16 cellular contexts compared by ENCODE assay signal in genomic region chr6:139151425-139152087, GRCh38. TPM values are rescaled to one million over a fixed set of nuclear protein-coding genes. Genes with fewer than 3 reads are reported as not detected.
DNase-seq lines count a peak whose midpoint lies in the region; ATAC-seq, FAIRE-seq and TF ChIP-seq lines count a peak whose summit lies in the region.
"Had no signal": no experiment of that assay in that cellular context is flagged by ENCODE, and none has a peak within 500 bp of the region (broad histone marks: within the 10 kb centered on the region; RNA-seq: fewer than 3 reads in every experiment).

No MANE protein-coding gene starts in this region.

- H3K79me2 ChIP-seq in keratinocyte (ENCODE audit: control insufficient read depth, insufficient read depth, low read length), result peaks cover 63% of the 10 kb centered on the region

- H3K4me3 ChIP-seq in keratinocyte (ENCODE audit: control insufficient read depth in 2 of 3, extremely low read depth in 1 of 3, insufficient read depth in 2 of 3, low read depth in 1 of 3, low read length in 3 of 3) (peak overlapping the region in 2 of 3 experiments; percentile 38 to 50), suprapubic skin (no peak overlapping the region)
- H3K4me3 ChIP-seq: ascending aorta, tibial nerve had no signal

- H3K27me3 ChIP-seq in keratinocyte (ENCODE audit: control insufficient read depth, extremely low read depth, insufficient read depth, low read length), result no peaks in the 10 kb centered on the region
- H3K27me3 ChIP-seq in suprapubic skin, result no peaks in the 10 kb centered on the region
- H3K27me3 ChIP-seq: ascending aorta, tibial nerve had no signal

- H3K27ac ChIP-seq in keratinocyte (ENCODE audit: control insufficient read depth, insufficient read depth, low read length) (peak overlapping the region; percentile 72), suprapubic skin (peak overlapping the region; percentile 18)
- H3K27ac ChIP-seq: ascending aorta, tibial nerve had no signal

- dilution Hi-C loops in keratinocyte (cut with MboI; ENCODE audit: extremely low pct_ligation_motif_present, low sequenced_read_pairs), result no loop called here

- H3K36me3 Mint-ChIP-seq in activated T-cell treated with anti-CD3 and anti-CD28 coated beads, Interleukin-2, amount 50 U/mL, for 4 hours (ENCODE audit: insufficient read depth), result peaks cover 16% of the 10 kb centered on the region
- H3K36me3 Mint-ChIP-seq in activated T-helper 17 cell treated with anti-CD3 and anti-CD28 coated beads, Interleukin-2, amount 50 U/mL, for 72 hours (ENCODE audit: low read depth), result peaks cover 78% of the 10 kb centered on the region

- TF ChIP-seq POLR2A in suprapubic skin (IDR thresholded peaks at IDR 0.05), result no peak

- peaks cover 87% of the 10 kb centered on the region for H3K4me1 Mint-ChIP-seq in activated T-cell treated with anti-CD3 and anti-CD28 coated beads, Interleukin-2, amount 50 U/mL, for 4 hours (ENCODE audit: low read depth)
- peaks cover 73% of the 10 kb centered on the region for H3K4me1 Mint-ChIP-seq in activated T-helper 17 cell treated with anti-CD3 and anti-CD28 coated beads, Interleukin-2, amount 50 U/mL, for 72 hours

- TF ChIP-seq CTCF in keratinocyte (optimal IDR thresholded peaks at IDR 0.05 in 1 of 3, IDR thresholded peaks at IDR 0.05 in 1 of 3, conservative IDR thresholded peaks at IDR 0.05 in 1 of 3; ENCODE audit: extremely low read depth in 1 of 3, insufficient read depth in 2 of 3, low read length in 3 of 3) (no peak), suprapubic skin (IDR thresholded peaks at IDR 0.05) (no peak)

- H4K20me1 ChIP-seq in keratinocyte (ENCODE audit: control insufficient read depth, extremely low read depth, insufficient read depth, low read length), result no peaks in the 10 kb centered on the region

- no peak for TF ChIP-seq EP300 in suprapubic skin (IDR thresholded peaks at IDR 0.05)

- H3K9me3 ChIP-seq in keratinocyte (ENCODE audit: control insufficient read depth, low read depth, low read length) (no peaks in the 10 kb centered on the region), suprapubic skin (no peaks in the 10 kb centered on the region)
- H3K9me3 ChIP-seq: ascending aorta, tibial nerve had no signal

- H3K27ac Mint-ChIP-seq in activated T-helper 17 cell treated with anti-CD3 and anti-CD28 coated beads, Interleukin-2, amount 50 U/mL, for 72 hours, result peak overlapping the region; percentile 97
- H3K27ac Mint-ChIP-seq: dendritic cell treated with granulocyte-macrophage colony-stimulating factor and Interleukin-4, amounts not matched to agents 40 ng/mL and 50 ng/mL, for 4 days had no signal

- peak overlapping the region; percentile 80 for H3K4me3 Mint-ChIP-seq in activated T-cell treated with anti-CD3 and anti-CD28 coated beads, Interleukin-2, amount 50 U/mL, for 4 hours
- H3K4me3 Mint-ChIP-seq in activated T-helper 17 cell treated with anti-CD3 and anti-CD28 coated beads, Interleukin-2, amount 50 U/mL, for 72 hours, result peak overlapping the region; percentile 97
- H3K4me3 Mint-ChIP-seq: dendritic cell treated with granulocyte-macrophage colony-stimulating factor and Interleukin-4, amounts not matched to agents 40 ng/mL and 50 ng/mL, for 4 days had no signal

- 73% methylated on average over 6 of the region's 6 CpGs for WGBS in suprapubic skin

- no peaks in the 10 kb centered on the region for H3K27me3 Mint-ChIP-seq in activated T-cell treated with anti-CD3 and anti-CD28 coated beads, Interleukin-2, amount 50 U/mL, for 4 hours (ENCODE audit: low read depth)
- H3K27me3 Mint-ChIP-seq in activated T-helper 17 cell treated with anti-CD3 and anti-CD28 coated beads, Interleukin-2, amount 50 U/mL, for 72 hours, result no peaks in the 10 kb centered on the region
- H3K27me3 Mint-ChIP-seq: dendritic cell treated with granulocyte-macrophage colony-stimulating factor and Interleukin-4, amounts not matched to agents 40 ng/mL and 50 ng/mL, for 4 days had no signal

- peak in 1 of 2 donors; percentile 1 for ATAC-seq in activated T-cell treated with anti-CD3 and anti-CD28 coated beads, Interleukin-2, amount 50 U/mL, for 4 hours
- no peak for ATAC-seq in activated T-helper 17 cell treated with anti-CD3 and anti-CD28 coated beads, Interleukin-2, amount 50 U/mL, for 72 hours (replicated peaks)
- ATAC-seq: left colon had no signal

- H3K9ac ChIP-seq in keratinocyte (ENCODE audit: control insufficient read depth, extremely low read depth, insufficient read depth, low read length), result peak overlapping the region; percentile 62

- no peak for DNase-seq in activated T-cell treated with anti-CD3 and anti-CD28 coated beads, Interleukin-2, amount 50 U/mL, for 4 hours
- DNase-seq in activated T-cell treated with anti-CD3 and anti-CD28 coated beads for 4 hours (no peak), keratinocyte (ENCODE audit: low read depth, low spot score) (no peak), suprapubic skin (ENCODE audit: low spot score in 2 of 2) (no peak), NCI-H1105 (lab: John Stamatoyannopoulos, UW) (no peak), HCEC 1CT (no peak), dermis blood vessel endothelial cell (no peak)
- DNase-seq: hippocampal formation, KG1, left colon, NCI-H226, OCI-M1 had no signal

- H2AFZ ChIP-seq in keratinocyte (ENCODE audit: control insufficient read depth, low read length), result no peak overlapping the region

- H3K36me3 ChIP-seq in keratinocyte (ENCODE audit: control insufficient read depth in 2 of 2, extremely low read depth in 1 of 2, insufficient read depth in 2 of 2, low read length in 2 of 2) (no peaks in the 10 kb centered on the region), suprapubic skin (no peaks in the 10 kb centered on the region)
- H3K36me3 ChIP-seq: ascending aorta had no signal

- peak; percentile 23 for FAIRE-seq in keratinocyte (lab: Jason Lieb, UNC)

- peaks cover 3% of the 10 kb centered on the region for H3K9me3 Mint-ChIP-seq in activated T-cell treated with anti-CD3 and anti-CD28 coated beads, Interleukin-2, amount 50 U/mL, for 4 hours
- no peaks in the 10 kb centered on the region for H3K9me3 Mint-ChIP-seq in activated T-helper 17 cell treated with anti-CD3 and anti-CD28 coated beads, Interleukin-2, amount 50 U/mL, for 72 hours
- H3K9me3 Mint-ChIP-seq: dendritic cell treated with granulocyte-macrophage colony-stimulating factor and Interleukin-4, amounts not matched to agents 40 ng/mL and 50 ng/mL, for 4 days had no signal

- H3K9me1 ChIP-seq in keratinocyte (ENCODE audit: control insufficient read depth, extremely low read depth, insufficient read depth, low read length), result no peaks in the 10 kb centered on the region

- peak overlapping the region; percentile 82 for H3K4me2 ChIP-seq in keratinocyte (ENCODE audit: control insufficient read depth, extremely low read depth, insufficient read depth, low read depth, low read length)

- peaks cover 63% of the 10 kb centered on the region for H3K4me1 ChIP-seq in keratinocyte (ENCODE audit: control insufficient read depth, extremely low read depth, insufficient read depth, low read length)
- H3K4me1 ChIP-seq in suprapubic skin, result peaks cover 91% of the 10 kb centered on the region

RNA-seq across cellular contexts. Expression of gene HECA, which starts 16.7 kb away (rescaled TPM):
- 10 to 100 TPM; 54.4 to 65.7 (median 57.5) TPM for total RNA-seq in activated T-cell treated with anti-CD3 and anti-CD28 coated beads, Interleukin-2, amount 50 U/mL, for 4 hours
- total RNA-seq in activated T-helper 17 cell treated with anti-CD3 and anti-CD28 coated beads, Interleukin-2, amount 50 U/mL, for 72 hours, result 10 to 100 TPM; 67.0 to 85.7 TPM
- 7.7 to 12.3 TPM (median 9.2 TPM) in 3 replicates for polyA plus RNA-seq in keratinocyte
- polyA plus RNA-seq in keratinocyte (2011; ENCODE audit: low read depth), result 15.9 TPM
- 8.4 and 11.9 TPM in 2 replicates for polyA plus RNA-seq in keratinocyte (2011; cell fraction: cytosol; rRNA removed)
- polyA plus RNA-seq in keratinocyte (2011; cell fraction: nucleus; rRNA removed), result 8.1 and 11.3 TPM in 2 replicates
- polyA plus RNA-seq in keratinocyte (2012; ENCODE audit: low replicate concordance), result 7.6 and 24.8 TPM in 2 replicates
- 7.8 to 18.1 TPM (median 16.3 TPM) in 3 replicates for polyA minus RNA-seq in keratinocyte
- polyA minus RNA-seq in keratinocyte (2011; cell fraction: cytosol; rRNA and poly(A)+ RNA removed), result 16.5 TPM
- 9.0 and 13.6 TPM in 2 replicates for polyA minus RNA-seq in keratinocyte (2011; cell fraction: nucleus; rRNA and poly(A)+ RNA removed)
- total RNA-seq in suprapubic skin (100 to 1,000 TPM in 1 of 4 donors, 10 to 100 TPM in 3; 56.7 to 101 (median 67.2) TPM), dermis blood vessel endothelial cell (37.8 and 44.6 TPM in 2 replicates)
